29 cellular contexts compared by ENCODE assay signal in the genomic region with DNA sequence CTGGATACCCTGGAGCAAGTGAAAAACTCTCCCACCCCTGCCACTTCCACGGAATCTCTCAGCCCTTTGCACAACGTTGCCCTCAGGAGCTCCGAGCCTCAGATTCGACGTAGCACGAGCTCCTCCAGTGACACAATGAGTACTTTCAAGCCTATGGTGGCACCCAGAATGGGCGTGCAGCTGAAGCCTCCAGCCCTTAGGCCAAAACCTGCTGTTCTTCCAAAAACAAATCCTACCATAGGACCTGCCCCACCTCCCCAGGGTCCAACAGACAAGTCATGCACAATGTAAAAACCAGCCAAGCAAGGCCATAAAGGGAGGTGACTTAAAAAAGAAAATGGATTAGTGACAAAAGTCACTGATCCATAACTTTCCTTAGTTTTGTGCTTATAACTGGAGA.
"Had no signal": no experiment of that assay in that cellular context is flagged by ENCODE, and none has a peak within 500 bp of the region (broad histone marks: within the 10 kb centered on the region; RNA-seq: fewer than 3 reads in every experiment).

No MANE protein-coding gene starts in this region.

- H3K4me3 ChIP-seq: adrenal gland, body of pancreas, colonic mucosa, esophagus squamous epithelium had no signal

- ATAC-seq: activated CD4-positive, alpha-beta T cell treated with anti-CD3 and anti-CD28 coated beads for 36 hours; activated CD8-positive, alpha-beta memory T cell treated with anti-CD3 and anti-CD28 coated beads, Interleukin-2, amount 10 ng/mL, durations not matched to agents 7 days and 5 days; activated CD8-positive, alpha-beta T cell treated with anti-CD3 and anti-CD28 coated beads, Interleukin-2, amount 10 ng/mL, durations not matched to agents 7 days and 5 days; activated naive CD8-positive, alpha-beta T cell treated with anti-CD3 and anti-CD28 coated beads, Interleukin-2, amount 50 U/mL, for 24 hours; body of pancreas; T-helper 17 cell had no signal

- H3K27ac ChIP-seq: adrenal gland, body of pancreas, colonic mucosa had no signal

- H3K27me3 ChIP-seq: adrenal gland, body of pancreas, colonic mucosa, esophagus squamous epithelium had no signal

- DNase-seq: activated CD4-positive, alpha-beta memory T cell treated with anti-CD3 and anti-CD28 coated beads for 36 hours; activated CD4-positive, alpha-beta T cell treated with anti-CD3 and anti-CD28 coated beads for 36 hours; activated CD4-positive, alpha-beta T cell treated with anti-CD3 and anti-CD28 coated beads, Interleukin-2, amount 10 ng/mL, durations not matched to agents 24 days and 14 days; activated CD4-positive, CD25-positive, alpha-beta regulatory T cell; activated CD4-positive, CD25-positive, alpha-beta regulatory T cell treated with anti-CD3 and anti-CD28 coated beads, Interleukin-2, amount 50 U/mL, for 72 hours; activated CD8-positive, alpha-beta memory T cell treated with anti-CD3 and anti-CD28 coated beads, Interleukin-2, amount 10 ng/mL, durations not matched to agents 7 days and 5 days; activated CD8-positive, alpha-beta memory T cell treated with anti-CD3 and anti-CD28 coated beads, Interleukin-2, amount 50 U/mL, for 4 hours; activated CD8-positive, alpha-beta T cell treated with anti-CD3 and anti-CD28 coated beads, Interleukin-2, amount 10 ng/mL, durations not matched to agents 7 days and 5 days; activated effector memory CD4-positive, alpha-beta T cell treated with anti-CD3 and anti-CD28 coated beads, Interleukin-2, amount 50 U/mL, for 16 hours; activated naive CD4-positive, alpha-beta T cell treated with anti-CD3 and anti-CD28 coated beads for 36 hours; activated naive CD8-positive, alpha-beta T cell treated with anti-CD3 and anti-CD28 coated beads for 36 hours; activated naive CD8-positive, alpha-beta T cell treated with anti-CD3 and anti-CD28 coated beads, Interleukin-2, amount 50 U/mL, for 24 hours; activated T-cell treated with anti-CD3 and anti-CD28 coated beads, Interleukin-2, amount 50 U/mL, for 1 hour; activated T-cell treated with anti-CD3 and anti-CD28 coated beads, Interleukin-2, amount 50 U/mL, for 48 hours; adrenal gland; amygdala; aorta; body of pancreas; central memory CD4-positive, alpha-beta T cell; cerebellar nuclear complex; colonic mucosa; effector CD8-positive, alpha-beta T cell; esophagus squamous epithelium; head of caudate nucleus; T-helper 1 cell; T-helper 17 cell had no signal

- H3K27ac Mint-ChIP-seq: activated CD4-positive, alpha-beta memory T cell treated with anti-CD3 and anti-CD28 coated beads for 36 hours; activated CD4-positive, alpha-beta T cell treated with anti-CD3 and anti-CD28 coated beads for 36 hours; activated CD4-positive, alpha-beta T cell treated with anti-CD3 and anti-CD28 coated beads, Interleukin-2, amount 10 ng/mL, durations not matched to agents 24 days and 14 days; activated CD8-positive, alpha-beta memory T cell treated with anti-CD3 and anti-CD28 coated beads, Interleukin-2, amount 10 ng/mL, durations not matched to agents 7 days and 5 days; activated CD8-positive, alpha-beta T cell treated with anti-CD3 and anti-CD28 coated beads, Interleukin-2, amount 10 ng/mL, durations not matched to agents 7 days and 5 days; activated naive CD4-positive, alpha-beta T cell treated with anti-CD3 and anti-CD28 coated beads for 36 hours; activated naive CD4-positive, alpha-beta T cell treated with anti-CD3 and anti-CD28 coated beads, Interleukin-2, amount 50 U/mL, for 24 hours; activated naive CD8-positive, alpha-beta T cell treated with anti-CD3 and anti-CD28 coated beads for 36 hours; activated naive CD8-positive, alpha-beta T cell treated with anti-CD3 and anti-CD28 coated beads, Interleukin-2, amount 50 U/mL, for 24 hours; activated T-helper 1 cell treated with anti-CD3 and anti-CD28 coated beads, Interleukin-12 subunit alpha, Interleukin-12 subunit beta, Interleukin-2, Interleukin-4 antibody, amounts not matched to agents 30 ng/mL and 10 ng/mL and 1 ng/mL, durations not matched to agents 14 hours and 24 hours and 36 hours; activated T-helper 2 cell treated with anti-CD3 and anti-CD28 coated beads, Interferon-gamma antibody, Interleukin-2, Interleukin-4, amounts not matched to agents 10 μg/mL and 5 μg/mL and 100 μg/mL, durations not matched to agents 14 hours and 24 hours and 36 hours; T-helper 17 cell had no signal

- H3K9me3 ChIP-seq: adrenal gland, body of pancreas, colonic mucosa, esophagus squamous epithelium had no signal

- H3K9me3 Mint-ChIP-seq: activated CD4-positive, alpha-beta memory T cell treated with anti-CD3 and anti-CD28 coated beads for 36 hours; activated naive CD4-positive, alpha-beta T cell treated with anti-CD3 and anti-CD28 coated beads for 36 hours; activated naive CD4-positive, alpha-beta T cell treated with anti-CD3 and anti-CD28 coated beads, Interleukin-2, amount 50 U/mL, for 24 hours; activated T-helper 1 cell treated with anti-CD3 and anti-CD28 coated beads, Interleukin-12 subunit alpha, Interleukin-12 subunit beta, Interleukin-2, Interleukin-4 antibody, amounts not matched to agents 30 ng/mL and 10 ng/mL and 1 ng/mL, durations not matched to agents 14 hours and 24 hours and 36 hours; activated T-helper 2 cell treated with anti-CD3 and anti-CD28 coated beads, Interferon-gamma antibody, Interleukin-2, Interleukin-4, amounts not matched to agents 10 μg/mL and 5 μg/mL and 100 μg/mL, durations not matched to agents 14 hours and 24 hours and 36 hours had no signal

- H3K36me3 ChIP-seq: colonic mucosa had no signal

- H3K4me3 Mint-ChIP-seq: activated CD4-positive, alpha-beta memory T cell treated with anti-CD3 and anti-CD28 coated beads for 36 hours; activated CD4-positive, alpha-beta T cell treated with anti-CD3 and anti-CD28 coated beads for 36 hours; activated CD4-positive, alpha-beta T cell treated with anti-CD3 and anti-CD28 coated beads, Interleukin-2, amount 10 ng/mL, durations not matched to agents 24 days and 14 days; activated CD8-positive, alpha-beta memory T cell treated with anti-CD3 and anti-CD28 coated beads, Interleukin-2, amount 10 ng/mL, durations not matched to agents 7 days and 5 days; activated CD8-positive, alpha-beta T cell treated with anti-CD3 and anti-CD28 coated beads, Interleukin-2, amount 10 ng/mL, durations not matched to agents 7 days and 5 days; activated naive CD4-positive, alpha-beta T cell treated with anti-CD3 and anti-CD28 coated beads for 36 hours; activated naive CD4-positive, alpha-beta T cell treated with anti-CD3 and anti-CD28 coated beads, Interleukin-2, amount 50 U/mL, for 24 hours; activated naive CD8-positive, alpha-beta T cell treated with anti-CD3 and anti-CD28 coated beads for 36 hours; activated naive CD8-positive, alpha-beta T cell treated with anti-CD3 and anti-CD28 coated beads, Interleukin-2, amount 50 U/mL, for 24 hours; activated T-helper 1 cell treated with anti-CD3 and anti-CD28 coated beads, Interleukin-12 subunit alpha, Interleukin-12 subunit beta, Interleukin-2, Interleukin-4 antibody, amounts not matched to agents 30 ng/mL and 10 ng/mL and 1 ng/mL, durations not matched to agents 14 hours and 24 hours and 36 hours; T-helper 17 cell had no signal

- H3K4me1 Mint-ChIP-seq: activated naive CD4-positive, alpha-beta T cell treated with anti-CD3 and anti-CD28 coated beads, Interleukin-2, amount 50 U/mL, for 24 hours; T-helper 17 cell had no signal

- H3K36me3 Mint-ChIP-seq: activated CD4-positive, alpha-beta memory T cell treated with anti-CD3 and anti-CD28 coated beads for 36 hours; activated CD8-positive, alpha-beta memory T cell treated with anti-CD3 and anti-CD28 coated beads, Interleukin-2, amount 10 ng/mL, durations not matched to agents 7 days and 5 days had no signal

- H3K27me3 Mint-ChIP-seq: activated CD4-positive, alpha-beta memory T cell treated with anti-CD3 and anti-CD28 coated beads for 36 hours; activated CD4-positive, alpha-beta T cell treated with anti-CD3 and anti-CD28 coated beads, Interleukin-2, amount 10 ng/mL, durations not matched to agents 24 days and 14 days; activated CD8-positive, alpha-beta memory T cell treated with anti-CD3 and anti-CD28 coated beads, Interleukin-2, amount 10 ng/mL, durations not matched to agents 7 days and 5 days; activated naive CD4-positive, alpha-beta T cell treated with anti-CD3 and anti-CD28 coated beads, Interleukin-2, amount 50 U/mL, for 24 hours; activated naive CD8-positive, alpha-beta T cell treated with anti-CD3 and anti-CD28 coated beads for 36 hours; activated naive CD8-positive, alpha-beta T cell treated with anti-CD3 and anti-CD28 coated beads, Interleukin-2, amount 50 U/mL, for 24 hours; T-helper 17 cell had no signal

- H3K4me1 ChIP-seq: adrenal gland, body of pancreas, colonic mucosa had no signal
